8 cellular contexts compared by ENCODE assay signal in the genomic region with DNA sequence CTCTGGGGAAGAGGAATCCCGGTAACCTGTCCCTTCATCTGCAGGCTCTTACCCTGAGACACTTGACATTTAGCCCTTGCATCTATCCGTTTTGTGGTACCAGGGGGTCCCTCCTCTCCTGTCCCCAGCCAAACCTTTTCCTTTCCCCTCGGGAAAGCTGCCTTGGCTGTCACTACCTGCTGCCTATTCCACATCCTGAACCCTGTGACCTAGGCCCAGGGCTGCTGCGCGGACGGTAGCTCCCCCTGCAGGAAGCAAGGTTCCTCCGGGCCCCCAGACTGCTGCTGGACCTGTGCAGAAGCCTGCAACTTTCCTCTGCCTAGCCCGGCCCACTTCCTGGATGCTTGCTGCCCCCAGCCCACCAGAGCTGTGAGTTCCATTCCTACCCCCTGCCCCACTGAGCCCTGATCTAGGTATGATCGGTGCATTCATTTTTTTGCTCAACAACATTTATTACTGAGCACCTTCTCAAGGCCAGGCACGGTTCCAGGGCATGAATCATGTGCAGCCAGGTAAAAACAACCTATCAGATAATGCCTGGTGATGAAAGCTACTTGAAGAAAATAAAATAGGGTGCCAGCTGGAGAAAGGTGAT. TPM values are rescaled to one million over a fixed set of nuclear protein-coding genes. Genes with fewer than 3 reads are reported as not detected.
DNase-seq lines count a peak whose midpoint lies in the region; ATAC-seq, FAIRE-seq and TF ChIP-seq lines count a peak whose summit lies in the region.

No MANE protein-coding gene starts in this region.

- H3K4me3 Mint-ChIP-seq in natural killer cell: peak overlapping the region; percentile 45

- no peaks in the 10 kb centered on the region for H3K36me3 Mint-ChIP-seq in natural killer cell

- H3K4me1 Mint-ChIP-seq in natural killer cell: peaks cover 0 to 22% of the 10 kb centered on the region in 2 donors

- no peaks in the 10 kb centered on the region for H3K79me2 ChIP-seq in SU-DHL-6 (ENCODE audit: insufficient read depth, low read length)

- TF ChIP-seq CTCF in heart right ventricle (IDR thresholded peaks at IDR 0.05) (peak in 6 of 9 donors; percentile 22 to 53 (median 26)), SU-DHL-6 (IDR thresholded peaks at IDR 0.05; ENCODE audit: insufficient read depth, low read length, poor library complexity, severe bottlenecking) (peak; percentile 71), breast epithelium (IDR thresholded peaks at IDR 0.05) (peak in 1 of 3 donors; percentile 43), natural killer cell (IDR thresholded peaks at IDR 0.05) (peak; percentile 38), gastrocnemius medialis (IDR thresholded peaks at IDR 0.05 in 4 of 5, conservative IDR thresholded peaks at IDR 0.05 in 1 of 5) (peak in 2 of 5 experiments; percentile 8 to 24)

- H3K27ac ChIP-seq in heart right ventricle (no peak overlapping the region), SU-DHL-6 (ENCODE audit: low read depth, low read length) (no peak overlapping the region), breast epithelium (peak overlapping the region; percentile 41 to 50), gastrocnemius medialis (no peak overlapping the region)

- H3K27me3 Mint-ChIP-seq in natural killer cell (ENCODE audit: low read depth in 2 of 2): no peaks in the 10 kb centered on the region

- intact Hi-C loops in heart right ventricle (cut with DNase I) (loop anchor here in 2 of 10 donors (5.0 kb wide), 1 partner anchor 42 kb away; the partner anchor contains the start of gene YPEL3 (in 2 of the 2)), Right ventricle myocardium superior (cut with DNase I) (no loop called here), breast epithelium (cut with DNase I; ENCODE audit: low total_unique reads) (no loop called here), natural killer cell (cut with micrococcal nuclease) (no loop called here), gastrocnemius medialis (cut with DNase I; ENCODE audit: low total_unique reads) (no loop called here)

- H3K4me1 ChIP-seq in heart right ventricle (peaks cover 4 to 24% (median 9%) of the 10 kb centered on the region in 9 donors), breast epithelium (no peaks in the 10 kb centered on the region), gastrocnemius medialis (peaks cover 9% of the 10 kb centered on the region in 2 donors)

- DNase-seq in heart right ventricle: no peak
- DNase-seq in Right ventricle myocardium superior: no peak
- DNase-seq in breast epithelium (ENCODE audit: low spot score in 2 of 2): peak in 1 of 2 donors; percentile 68
- no peak for DNase-seq in natural killer cell
- DNase-seq in gastrocnemius medialis: no peak
- no peak for DNase-seq in SHP77 treated with DMSO at 0.1 percent for 48 hours (lab: John Stamatoyannopoulos, UW)
- no peak for DNase-seq in GM12891 (ENCODE audit: insufficient read length, low spot score)

- H3K9me3 ChIP-seq in heart right ventricle (no peaks in the 10 kb centered on the region), SU-DHL-6 (ENCODE audit: insufficient read depth, low read length) (no peaks in the 10 kb centered on the region), breast epithelium (no peaks in the 10 kb centered on the region), gastrocnemius medialis (no peaks in the 10 kb centered on the region)

- H3K9me3 Mint-ChIP-seq in natural killer cell: no peaks in the 10 kb centered on the region

- H3F3A ChIP-seq in SU-DHL-6 (ENCODE audit: insufficient read depth): no peaks in the 10 kb centered on the region; the same call in 1 of the 2 replicates

- H3K27me3 ChIP-seq in heart right ventricle: no peaks in the 10 kb centered on the region
- no peaks in the 10 kb centered on the region for H3K27me3 ChIP-seq in SU-DHL-6 (ENCODE audit: low read length)
- H3K27me3 ChIP-seq in breast epithelium: no peaks in the 10 kb centered on the region
- no peaks in the 10 kb centered on the region for H3K27me3 ChIP-seq in gastrocnemius medialis

- in situ Hi-C loops in gastrocnemius medialis (cut with MboI; ENCODE audit: low sequenced_read_pairs in 4 of 4): loop anchor here in 2 of 4 donors (5.0 to 25.0 kb wide), 3 partner anchors 62 to 357 kb away; partner anchors contain the start of genes CD2BP2 (in 1 of the 2), MYL11 (in 1 of the 2), TBC1D10B (in 1 of the 2) and ZNF771 (in 1 of the 2)

- TF ChIP-seq POLR2A in breast epithelium (IDR thresholded peaks at IDR 0.05) (no peak), gastrocnemius medialis (IDR thresholded peaks at IDR 0.05) (no peak), GM12891 (IDR thresholded peaks at IDR 0.05; ENCODE audit: low read depth, low read length) (no peak)

- WGBS in heart right ventricle, 2 donors: 47% methylated on average over 10 of the region's 10 CpGs

- no peak for FAIRE-seq in GM12891 (lab: Jason Lieb, UNC)

- H3K4me2 ChIP-seq in SU-DHL-6 (ENCODE audit: low read depth, low read length, poor library complexity, severe bottlenecking): no peak overlapping the region

- H3K9me2 ChIP-seq in SU-DHL-6 (replicated peaks; ENCODE audit: insufficient read depth, low read length): no peaks in the 10 kb centered on the region

- ATAC-seq in heart right ventricle (peak in 1 of 8 donors; percentile 19), Right ventricle myocardium superior (ENCODE audit: poor library complexity) (no peak), natural killer cell (peak in 2 of 3 donors; percentile 37 to 48), gastrocnemius medialis (no peak)

- no peaks in the 10 kb centered on the region for H4K20me1 ChIP-seq in SU-DHL-6 (ENCODE audit: low read depth, low read length)

- no peak overlapping the region for H2AFZ ChIP-seq in SU-DHL-6 (ENCODE audit: low read depth, low read length, severe bottlenecking)

- no peak overlapping the region for H3K9ac ChIP-seq in SU-DHL-6 (ENCODE audit: low read length)

- peaks cover 0 to 11% (median 0%) of the 10 kb centered on the region in 9 donors for H3K36me3 ChIP-seq in heart right ventricle
- no peaks in the 10 kb centered on the region for H3K36me3 ChIP-seq in SU-DHL-6 (ENCODE audit: low read length)
- H3K36me3 ChIP-seq in breast epithelium: no peaks in the 10 kb centered on the region
- H3K36me3 ChIP-seq in gastrocnemius medialis: no peaks in the 10 kb centered on the region

- H3K4me3 ChIP-seq in heart right ventricle: no peak overlapping the region
- H3K4me3 ChIP-seq in SU-DHL-6 (ENCODE audit: insufficient read depth, low read length, poor library complexity, severe bottlenecking): no peak overlapping the region
- no peak overlapping the region for H3K4me3 ChIP-seq in breast epithelium
- no peak overlapping the region for H3K4me3 ChIP-seq in gastrocnemius medialis

- H3K27ac Mint-ChIP-seq in natural killer cell: no peak overlapping the region

TF ChIP-seq in GM12891, 5 proteins besides CTCF, POLR2A, EP300 and RAD21:
- no peak for TF ChIP-seq POLR2AphosphoS5 (IDR thresholded peaks at IDR 0.05; ENCODE audit: low read depth, low read length)
- TF ChIP-seq PAX5 (IDR thresholded peaks at IDR 0.05; ENCODE audit: insufficient read depth, low read length, severe bottlenecking): no peak
- TF ChIP-seq SPI1 (IDR thresholded peaks at IDR 0.05; ENCODE audit: low read depth, low read length): no peak
- no peak for TF ChIP-seq TAF1 (IDR thresholded peaks at IDR 0.05; ENCODE audit: low read depth, low read length)
- no peak for TF ChIP-seq POU2F2 (IDR thresholded peaks at IDR 0.05; ENCODE audit: low read depth, low read length)

RNA-seq across cellular contexts. Expression of gene ALDOA, which starts 10.5 kb away (rescaled TPM):
- total RNA-seq in heart right ventricle (1,000 to 10,000 TPM; 3,057 to 4,582 (median 3,914) TPM), Right ventricle myocardium superior (3,843 TPM), breast epithelium (100 to 1,000 TPM; 479 to 672 (median 540) TPM), natural killer cell (100 to 1,000 TPM; 412 to 544 (median 490) TPM), gastrocnemius medialis (over 10,000 TPM in 1 of 4 donors, 1,000 to 10,000 TPM in 3; 6,096 to 10,805 (median 7,093) TPM)
- 1,000 to 10,000 TPM; 2,873 to 3,079 TPM for polyA plus RNA-seq in heart right ventricle
- polyA plus RNA-seq in GM12891 (2012; ENCODE audit: low read depth, missing spikeins): 1,510 TPM

RNA-seq across cellular contexts. Expression of gene PPP4C, which starts 20.7 kb away (rescaled TPM):
- total RNA-seq in heart right ventricle: 10 to 100 TPM; 35.2 to 50.0 (median 42.4) TPM
- 10 to 100 TPM; 34.5 to 82.1 TPM for polyA plus RNA-seq in heart right ventricle
- 33.2 TPM for total RNA-seq in Right ventricle myocardium superior
- 10 to 100 TPM; 47.7 to 55.1 (median 51.7) TPM for total RNA-seq in breast epithelium
- total RNA-seq in natural killer cell: 100 to 1,000 TPM; 119 to 132 (median 130) TPM
- 10 to 100 TPM; 23.8 to 64.3 (median 44.7) TPM for total RNA-seq in gastrocnemius medialis
- polyA plus RNA-seq in GM12891 (2012; ENCODE audit: low read depth, missing spikeins): 99.6 TPM

RNA-seq across cellular contexts. Expression of gene TLCD3B, which starts 24.0 kb away (rescaled TPM):
- total RNA-seq in heart right ventricle (not detected), Right ventricle myocardium superior (not detected), breast epithelium (under 1 TPM in 1 of 3 donors, not detected in 2; 0.29 TPM), natural killer cell (1 to 10 TPM in 2 of 3 donors, under 1 TPM in 1; 0.88 to 2.0 (median 1.7) TPM), gastrocnemius medialis (under 1 TPM in 1 of 4 donors, not detected in 3; 0.27 TPM)
- under 1 TPM in 1 of 2 donors, not detected in 1; 0.29 TPM for polyA plus RNA-seq in heart right ventricle
- 0.50 TPM for polyA plus RNA-seq in GM12891 (2012; ENCODE audit: low read depth, missing spikeins)

RNA-seq across cellular contexts. Expression of gene C16orf92, which starts 32.1 kb away (rescaled TPM):
- total RNA-seq in heart right ventricle (not detected), Right ventricle myocardium superior (not detected), breast epithelium (not detected), natural killer cell (not detected), gastrocnemius medialis (not detected)
- not detected for polyA plus RNA-seq in heart right ventricle
- polyA plus RNA-seq in GM12891 (2012; ENCODE audit: low read depth, missing spikeins): not detected

RNA-seq across cellular contexts. Expression of gene TBX6, which starts 36.7 kb away (rescaled TPM):
- total RNA-seq in heart right ventricle (1 to 10 TPM in 1 of 10 donors, under 1 TPM in 9; 0.28 to 1.4 (median 0.57) TPM), Right ventricle myocardium superior (1.0 TPM), breast epithelium (under 1 TPM; 0.73 to 0.98 (median 0.80) TPM), natural killer cell (1 to 10 TPM in 1 of 3 donors, under 1 TPM in 2; 0.91 to 1.1 (median 0.98) TPM), gastrocnemius medialis (under 1 TPM; 0.29 to 0.92 (median 0.67) TPM)
- 1 to 10 TPM in 1 of 2 donors, under 1 TPM in 1; 0.28 to 1.7 TPM for polyA plus RNA-seq in heart right ventricle
- polyA plus RNA-seq in GM12891 (2012; ENCODE audit: low read depth, missing spikeins): 0.63 TPM

Comparison
In these comparisons a context has a peak if more than half of its experiments do, and no peak if none do; other contexts are left out.
1. ATAC-seq: peak in natural killer cell (2 of 3); none in Right ventricle myocardium superior (single experiment) and gastrocnemius medialis (0 of 2).
2. H3K27ac ChIP-seq: peak in breast epithelium (2 of 2); none in heart right ventricle (0 of 10), SU-DHL-6 (single experiment) and gastrocnemius medialis (0 of 4).